16 cellular contexts compared by ENCODE assay signal in genomic region chr9:95014917-95015316, GRCh38.
DNase-seq lines count a peak whose midpoint lies in the region; ATAC-seq and TF ChIP-seq lines count a peak whose summit lies in the region.
"Had no signal": no experiment of that assay in that cellular context is flagged by ENCODE, and none has a peak within 500 bp of the region (broad histone marks: within the 10 kb centered on the region; RNA-seq: fewer than 3 reads in every experiment).

No MANE protein-coding gene starts in this region.

- H3K36me3 Mint-ChIP-seq in chondrocyte (ENCODE audit: low read depth) = peaks cover 32% of the 10 kb centered on the region

- peaks cover 77% of the 10 kb centered on the region for H3K4me1 Mint-ChIP-seq in chondrocyte (ENCODE audit: low read depth)
- H3K4me1 Mint-ChIP-seq: CD8-positive, alpha-beta memory T cell had no signal

- no peak overlapping the region for H2AFZ ChIP-seq in PC-9
- H2AFZ ChIP-seq: neural progenitor cell had no signal

- H3K9me3 Mint-ChIP-seq in chondrocyte (ENCODE audit: low read depth) = no peaks in the 10 kb centered on the region
- H3K9me3 Mint-ChIP-seq: CD8-positive, alpha-beta memory T cell; dendritic cell treated with granulocyte-macrophage colony-stimulating factor and Interleukin-4, amounts not matched to agents 40 ng/mL and 50 ng/mL, for 4 days; neural progenitor cell; T-helper 1 cell treated with Interleukin-12 subunit alpha and Interleukin-12 subunit beta and Interleukin-4 antibody, amounts not matched to agents 30 μg/mL and 1 μg/mL, for 36 hours had no signal

- no peaks in the 10 kb centered on the region for H3K27me3 Mint-ChIP-seq in chondrocyte (ENCODE audit: low read depth)
- H3K27me3 Mint-ChIP-seq: CD8-positive, alpha-beta memory T cell; dendritic cell treated with granulocyte-macrophage colony-stimulating factor and Interleukin-4, amounts not matched to agents 40 ng/mL and 50 ng/mL, for 4 days had no signal

- no peak overlapping the region for H3K4me3 Mint-ChIP-seq in chondrocyte (ENCODE audit: unreplicated experiment)
- H3K4me3 Mint-ChIP-seq: CD8-positive, alpha-beta memory T cell; dendritic cell treated with granulocyte-macrophage colony-stimulating factor and Interleukin-4, amounts not matched to agents 40 ng/mL and 50 ng/mL, for 4 days; neural progenitor cell; T-helper 1 cell treated with Interleukin-12 subunit alpha and Interleukin-12 subunit beta and Interleukin-4 antibody, amounts not matched to agents 30 μg/mL and 1 μg/mL, for 36 hours had no signal

- TF ChIP-seq CTCF in PC-9 (conservative IDR thresholded peaks at IDR 0.05) (no peak), chondrocyte (IDR thresholded peaks at IDR 0.05) (no peak), WERI-Rb-1 (IDR thresholded peaks at IDR 0.05; ENCODE audit: low read depth, low read length) (no peak)

- H4K20me1 ChIP-seq in PC-9 (ENCODE audit: insufficient read depth) = peaks cover 3% of the 10 kb centered on the region; the same call in 1 of the 2 replicates

- intact Hi-C loops in PC-9 (cut with micrococcal nuclease; ENCODE audit: unreplicated experiment) = loop anchor here (5.0 kb wide), 1 partner anchor 77 kb away; no protein-coding TSS in a partner anchor

- H3K9ac ChIP-seq in muscle layer of colon (ENCODE audit: low read length) = no peak overlapping the region
- H3K9ac ChIP-seq: neural progenitor cell had no signal

- no TSS peak for BruUV-seq in PC-9 (replicated peaks; lab: Mats Ljungman, UMichigan)

- H3F3A ChIP-seq in PC-9 (ENCODE audit: insufficient read depth, low read depth) = peaks cover 56% of the 10 kb centered on the region

- peak overlapping the region; percentile 12 for H3K27ac Mint-ChIP-seq in chondrocyte (ENCODE audit: unreplicated experiment)
- H3K27ac Mint-ChIP-seq: CD8-positive, alpha-beta memory T cell; dendritic cell treated with granulocyte-macrophage colony-stimulating factor and Interleukin-4, amounts not matched to agents 40 ng/mL and 50 ng/mL, for 4 days; neural progenitor cell; T-helper 1 cell treated with Interleukin-12 subunit alpha and Interleukin-12 subunit beta and Interleukin-4 antibody, amounts not matched to agents 30 μg/mL and 1 μg/mL, for 36 hours had no signal

- no peak for DNase-seq in PC-9
- no peak for DNase-seq in chondrocyte (ENCODE audit: low spot score)
- no peak for DNase-seq in substantia nigra (lab: John Stamatoyannopoulos, UW)
- DNase-seq in WERI-Rb-1 = no peak
- DNase-seq in activated T-cell treated with anti-CD3 and anti-CD28 coated beads, Interleukin-2, amount 50 U/mL, for 1 hour = no peak
- DNase-seq: activated CD4-positive, alpha-beta T cell treated with anti-CD3 and anti-CD28 coated beads, Interleukin-2, amount 50 U/mL, for 1 hour; activated CD8-positive, alpha-beta memory T cell treated with anti-CD3 and anti-CD28 coated beads, Interleukin-2, amount 50 U/mL, for 48 hours; adrenal gland; CD8-positive, alpha-beta memory T cell; NCI-H2171 treated with DMSO at 0.1 percent for 48 hours; NCI-H69 had no signal

- peaks cover 82% of the 10 kb centered on the region for H3K36me3 ChIP-seq in PC-9 (ENCODE audit: low read depth)
- H3K36me3 ChIP-seq in muscle layer of colon (ENCODE audit: insufficient read depth, low read length) = peaks cover 30% of the 10 kb centered on the region
- peaks cover 64% of the 10 kb centered on the region for H3K36me3 ChIP-seq in WERI-Rb-1
- H3K36me3 ChIP-seq: neural progenitor cell had no signal

- H3K9me2 ChIP-seq in PC-9 (ENCODE audit: insufficient read depth) = no peaks in the 10 kb centered on the region

- POLR2A ChIA-PET in PC-9 (lab: Charles Lee; ENCODE audit: unreplicated experiment) = no interaction called here

- H3K4me2 ChIP-seq in PC-9 = no peak overlapping the region
- H3K4me2 ChIP-seq: neural progenitor cell had no signal

- H3K4me3 ChIP-seq in PC-9 (no peak overlapping the region), muscle layer of colon (ENCODE audit: low read depth in 1 of 2, low read length in 2 of 2) (no peak overlapping the region), WERI-Rb-1 (ENCODE audit: low read depth, low read length) (no peak overlapping the region)
- H3K4me3 ChIP-seq: adrenal gland, neural progenitor cell had no signal

- CTCF ChIA-PET in PC-9 (lab: Charles Lee) = no interaction called here

- H3K9me3 ChIP-seq in PC-9 (ENCODE audit: insufficient read depth, low read depth) (no peaks in the 10 kb centered on the region), muscle layer of colon (ENCODE audit: low read length) (no peaks in the 10 kb centered on the region), WERI-Rb-1 (ENCODE audit: severe bottlenecking) (no peaks in the 10 kb centered on the region)
- H3K9me3 ChIP-seq: adrenal gland had no signal

- H3K4me1 ChIP-seq in PC-9 (replicated peaks; ENCODE audit: insufficient read depth) (peaks cover 24% of the 10 kb centered on the region; the same call in 1 of the 2 replicates), muscle layer of colon (ENCODE audit: insufficient read depth, low read length) (peaks cover 81% of the 10 kb centered on the region)

- H3K27ac ChIP-seq in PC-9 (peak overlapping the region; percentile 42; the same call in 1 of the 2 replicates), muscle layer of colon (ENCODE audit: low read depth, low read length) (peak overlapping the region; percentile 59), substantia nigra (ENCODE audit: low read depth, low read length, poor library complexity, severe bottlenecking) (peak overlapping the region; percentile 31), WERI-Rb-1 (no peak overlapping the region)
- H3K27ac ChIP-seq: neural progenitor cell had no signal

- ATAC-seq in esophagus mucosa = no peak

- H3K27me3 ChIP-seq in PC-9 (ENCODE audit: insufficient read depth, low read depth) (no peaks in the 10 kb centered on the region), muscle layer of colon (ENCODE audit: control insufficient read depth in 1 of 2, insufficient read depth in 2 of 2, low read length in 2 of 2) (no peaks in the 10 kb centered on the region), WERI-Rb-1 (ENCODE audit: insufficient read depth, low read depth, severe bottlenecking) (no peaks in the 10 kb centered on the region)
- H3K27me3 ChIP-seq: adrenal gland, neural progenitor cell had no signal

- peaks cover 97% of the 10 kb centered on the region for H3K79me2 ChIP-seq in PC-9 (ENCODE audit: low read depth)
